In the genomic region with DNA sequence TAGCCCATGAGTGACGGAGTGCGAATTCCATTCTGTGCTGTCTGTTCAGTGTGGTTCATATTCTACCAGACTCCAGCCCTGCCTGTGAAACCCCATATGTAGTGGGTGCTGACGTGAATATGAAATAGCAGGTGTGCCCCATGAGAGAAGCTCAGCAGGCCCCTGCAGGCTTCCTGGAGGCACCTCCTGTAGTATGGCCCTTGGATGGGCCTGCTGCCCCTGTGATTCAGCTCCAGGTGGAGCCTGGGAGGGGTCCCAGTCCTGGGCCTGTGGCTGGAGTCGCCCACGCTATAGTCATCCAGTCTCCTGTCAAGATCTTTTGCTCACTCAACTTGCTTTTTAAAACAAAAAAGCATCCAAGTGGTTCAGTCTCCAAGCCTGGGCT, we compare ENCODE assay signal across 1 cellular context.
TF ChIP-seq lines count a peak whose summit lies in the region.

No MANE protein-coding gene starts in this region.

TF ChIP-seq in IMR-90, 13 proteins besides CTCF, POLR2A, EP300 and RAD21:
- TF ChIP-seq, protein P1, sequence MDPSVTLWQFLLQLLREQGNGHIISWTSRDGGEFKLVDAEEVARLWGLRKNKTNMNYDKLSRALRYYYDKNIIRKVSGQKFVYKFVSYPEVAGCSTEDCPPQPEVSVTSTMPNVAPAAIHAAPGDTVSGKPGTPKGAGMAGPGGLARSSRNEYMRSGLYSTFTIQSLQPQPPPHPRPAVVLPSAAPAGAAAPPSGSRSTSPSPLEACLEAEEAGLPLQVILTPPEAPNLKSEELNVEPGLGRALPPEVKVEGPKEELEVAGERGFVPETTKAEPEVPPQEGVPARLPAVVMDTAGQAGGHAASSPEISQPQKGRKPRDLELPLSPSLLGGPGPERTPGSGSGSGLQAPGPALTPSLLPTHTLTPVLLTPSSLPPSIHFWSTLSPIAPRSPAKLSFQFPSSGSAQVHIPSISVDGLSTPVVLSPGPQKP (IDR thresholded peaks at IDR 0.05; ENCODE audit: borderline replicate concordance, low read depth, low read length): no peak
- TF ChIP-seq MXI1 (IDR thresholded peaks at IDR 0.05; ENCODE audit: borderline replicate concordance, low read depth, low read length) (no peak), CEBPB (IDR thresholded peaks at IDR 0.05; ENCODE audit: low read depth, low read length) (no peak)
TF ChIP-seq in IMR-90: peak in this region for 0.
